Comparison of ENCODE assay signal across 1 cellular context in the genomic region with DNA sequence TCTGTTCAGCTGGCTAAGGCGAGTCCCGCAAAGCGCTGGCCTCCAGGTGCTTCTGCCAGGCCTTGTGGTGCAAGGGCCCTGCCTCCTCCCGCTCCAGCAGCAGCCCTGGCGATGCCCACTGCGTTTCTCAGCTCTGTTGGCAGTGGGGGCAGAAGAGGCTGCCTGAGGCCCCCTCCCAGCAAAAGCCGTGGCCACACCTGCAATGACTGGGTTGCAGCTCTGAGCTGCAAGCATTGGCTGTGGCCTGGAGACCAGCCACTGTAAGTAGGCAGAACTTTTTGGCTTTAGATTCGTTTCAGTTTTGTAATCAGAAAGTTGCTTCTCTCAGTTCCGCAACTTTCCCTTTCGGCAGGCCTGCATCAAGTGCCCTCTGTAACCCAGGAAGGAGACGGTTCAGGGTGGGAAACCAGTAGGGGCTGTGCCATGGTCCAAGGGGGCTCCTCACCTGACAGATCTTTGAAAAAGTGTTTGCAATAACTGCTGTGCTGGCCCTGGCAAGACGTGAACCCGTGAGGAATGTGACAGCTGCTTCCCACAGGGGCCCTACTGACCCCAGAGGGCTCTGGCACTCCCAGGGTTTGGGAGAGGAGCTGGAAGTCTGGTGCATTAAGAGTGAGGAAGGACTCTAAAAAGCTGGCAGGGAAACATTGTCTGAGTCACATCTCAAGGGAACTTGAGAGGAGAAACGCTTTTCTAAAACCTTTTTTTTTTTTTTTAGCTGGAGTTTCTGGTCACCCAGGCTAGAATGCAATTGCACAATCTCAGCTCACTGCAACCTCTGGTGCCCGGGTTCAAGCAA.
TF ChIP-seq lines count a peak whose summit lies in the region.

No MANE protein-coding gene starts in this region.

TF ChIP-seq in GM12878, 131 proteins besides CTCF, POLR2A, EP300 and RAD21 (continued from another document):
- TF ChIP-seq, protein P1, sequence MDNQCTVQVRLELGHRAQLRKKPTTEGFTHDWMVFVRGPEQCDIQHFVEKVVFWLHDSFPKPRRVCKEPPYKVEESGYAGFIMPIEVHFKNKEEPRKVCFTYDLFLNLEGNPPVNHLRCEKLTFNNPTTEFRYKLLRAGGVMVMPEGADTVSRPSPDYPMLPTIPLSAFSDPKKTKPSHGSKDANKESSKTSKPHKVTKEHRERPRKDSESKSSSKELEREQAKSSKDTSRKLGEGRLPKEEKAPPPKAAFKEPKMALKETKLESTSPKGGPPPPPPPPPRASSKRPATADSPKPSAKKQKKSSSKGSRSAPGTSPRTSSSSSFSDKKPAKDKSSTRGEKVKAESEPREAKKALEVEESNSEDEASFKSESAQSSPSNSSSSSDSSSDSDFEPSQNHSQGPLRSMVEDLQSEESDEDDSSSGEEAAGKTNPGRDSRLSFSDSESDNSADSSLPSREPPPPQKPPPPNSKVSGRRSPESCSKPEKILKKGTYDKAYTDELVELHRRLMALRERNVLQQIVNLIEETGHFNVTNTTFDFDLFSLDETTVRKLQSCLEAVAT (IDR thresholded peaks at IDR 0.05) = no peak
- TF ChIP-seq, protein P2, sequence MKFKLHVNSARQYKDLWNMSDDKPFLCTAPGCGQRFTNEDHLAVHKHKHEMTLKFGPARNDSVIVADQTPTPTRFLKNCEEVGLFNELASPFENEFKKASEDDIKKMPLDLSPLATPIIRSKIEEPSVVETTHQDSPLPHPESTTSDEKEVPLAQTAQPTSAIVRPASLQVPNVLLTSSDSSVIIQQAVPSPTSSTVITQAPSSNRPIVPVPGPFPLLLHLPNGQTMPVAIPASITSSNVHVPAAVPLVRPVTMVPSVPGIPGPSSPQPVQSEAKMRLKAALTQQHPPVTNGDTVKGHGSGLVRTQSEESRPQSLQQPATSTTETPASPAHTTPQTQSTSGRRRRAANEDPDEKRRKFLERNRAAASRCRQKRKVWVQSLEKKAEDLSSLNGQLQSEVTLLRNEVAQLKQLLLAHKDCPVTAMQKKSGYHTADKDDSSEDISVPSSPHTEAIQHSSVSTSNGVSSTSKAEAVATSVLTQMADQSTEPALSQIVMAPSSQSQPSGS (IDR thresholded peaks at IDR 0.05; ENCODE audit: low read length) = no peak
- TF ChIP-seq POU2F2 (IDR thresholded peaks at IDR 0.05; ENCODE audit: borderline replicate concordance, low read depth, low read length) (peak; percentile 49; the same call in 1 of the 3 replicates), NR2F1 (conservative IDR thresholded peaks at IDR 0.05) (peak; percentile 70), CREM (IDR thresholded peaks at IDR 0.05; ENCODE audit: low read depth) (peak; percentile 59), SPI1 (IDR thresholded peaks at IDR 0.05; ENCODE audit: borderline replicate concordance, insufficient read depth, low read depth, low read length) (peak; percentile 93), IRF4 (IDR thresholded peaks at IDR 0.05; ENCODE audit: low read depth, low read length) (peak; percentile 90), PAX5 (IDR thresholded peaks at IDR 0.05; ENCODE audit: borderline replicate concordance, low read depth, low read length) (peak; percentile 81), EED (IDR thresholded peaks at IDR 0.05; ENCODE audit: low read depth) (peak; percentile 87), RUNX3 (IDR thresholded peaks at IDR 0.05; ENCODE audit: low read length) (peak; percentile 65), SREBF2 (IDR thresholded peaks at IDR 0.05; ENCODE audit: low read length) (no peak), SP1 (IDR thresholded peaks at IDR 0.05; ENCODE audit: low read depth, low read length) (peak; percentile 20), ETV6 (conservative IDR thresholded peaks at IDR 0.05 in 1 of 2, IDR thresholded peaks at IDR 0.05 in 1 of 2; ENCODE audit: borderline replicate concordance in 1 of 2, low read depth in 1 of 2) (peak in 1 of 2 experiments; percentile 57; a peak in 1 of 4 replicates), IKZF2 (IDR thresholded peaks at IDR 0.05) (peak; percentile 48 to 49; a peak in 3 of 4 replicates), RFX5 (IDR thresholded peaks at IDR 0.05; ENCODE audit: low read depth, low read length) (no peak), NRF1 (conservative IDR thresholded peaks at IDR 0.05; ENCODE audit: low read depth, low read length) (no peak), JUNB (IDR thresholded peaks at IDR 0.05) (peak; percentile 42; the same call in 1 of the 2 replicates), BCL11A (IDR thresholded peaks at IDR 0.05; ENCODE audit: low read depth, low read length) (peak; percentile 53; the same call in 1 of the 2 replicates), TCF12 (IDR thresholded peaks at IDR 0.05; ENCODE audit: low read depth, low read length) (0 out of 2 replicates have a peak, but pooled peaks have one; percentile 64), RAD51 (IDR thresholded peaks at IDR 0.05) (no peak)
- TF ChIP-seq, protein P3, sequence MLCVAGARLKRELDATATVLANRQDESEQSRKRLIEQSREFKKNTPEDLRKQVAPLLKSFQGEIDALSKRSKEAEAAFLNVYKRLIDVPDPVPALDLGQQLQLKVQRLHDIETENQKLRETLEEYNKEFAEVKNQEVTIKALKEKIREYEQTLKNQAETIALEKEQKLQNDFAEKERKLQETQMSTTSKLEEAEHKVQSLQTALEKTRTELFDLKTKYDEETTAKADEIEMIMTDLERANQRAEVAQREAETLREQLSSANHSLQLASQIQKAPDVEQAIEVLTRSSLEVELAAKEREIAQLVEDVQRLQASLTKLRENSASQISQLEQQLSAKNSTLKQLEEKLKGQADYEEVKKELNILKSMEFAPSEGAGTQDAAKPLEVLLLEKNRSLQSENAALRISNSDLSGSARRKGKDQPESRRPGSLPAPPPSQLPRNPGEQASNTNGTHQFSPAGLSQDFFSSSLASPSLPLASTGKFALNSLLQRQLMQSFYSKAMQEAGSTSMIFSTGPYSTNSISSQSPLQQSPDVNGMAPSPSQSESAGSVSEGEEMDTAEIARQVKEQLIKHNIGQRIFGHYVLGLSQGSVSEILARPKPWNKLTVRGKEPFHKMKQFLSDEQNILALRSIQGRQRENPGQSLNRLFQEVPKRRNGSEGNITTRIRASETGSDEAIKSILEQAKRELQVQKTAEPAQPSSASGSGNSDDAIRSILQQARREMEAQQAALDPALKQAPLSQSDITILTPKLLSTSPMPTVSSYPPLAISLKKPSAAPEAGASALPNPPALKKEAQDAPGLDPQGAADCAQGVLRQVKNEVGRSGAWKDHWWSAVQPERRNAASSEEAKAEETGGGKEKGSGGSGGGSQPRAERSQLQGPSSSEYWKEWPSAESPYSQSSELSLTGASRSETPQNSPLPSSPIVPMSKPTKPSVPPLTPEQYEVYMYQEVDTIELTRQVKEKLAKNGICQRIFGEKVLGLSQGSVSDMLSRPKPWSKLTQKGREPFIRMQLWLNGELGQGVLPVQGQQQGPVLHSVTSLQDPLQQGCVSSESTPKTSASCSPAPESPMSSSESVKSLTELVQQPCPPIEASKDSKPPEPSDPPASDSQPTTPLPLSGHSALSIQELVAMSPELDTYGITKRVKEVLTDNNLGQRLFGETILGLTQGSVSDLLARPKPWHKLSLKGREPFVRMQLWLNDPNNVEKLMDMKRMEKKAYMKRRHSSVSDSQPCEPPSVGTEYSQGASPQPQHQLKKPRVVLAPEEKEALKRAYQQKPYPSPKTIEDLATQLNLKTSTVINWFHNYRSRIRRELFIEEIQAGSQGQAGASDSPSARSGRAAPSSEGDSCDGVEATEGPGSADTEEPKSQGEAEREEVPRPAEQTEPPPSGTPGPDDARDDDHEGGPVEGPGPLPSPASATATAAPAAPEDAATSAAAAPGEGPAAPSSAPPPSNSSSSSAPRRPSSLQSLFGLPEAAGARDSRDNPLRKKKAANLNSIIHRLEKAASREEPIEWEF (IDR thresholded peaks at IDR 0.05; ENCODE audit: insufficient replicate concordance, low read depth, low read length) = no peak
